9 cellular contexts compared by ENCODE assay signal in the genomic region with DNA sequence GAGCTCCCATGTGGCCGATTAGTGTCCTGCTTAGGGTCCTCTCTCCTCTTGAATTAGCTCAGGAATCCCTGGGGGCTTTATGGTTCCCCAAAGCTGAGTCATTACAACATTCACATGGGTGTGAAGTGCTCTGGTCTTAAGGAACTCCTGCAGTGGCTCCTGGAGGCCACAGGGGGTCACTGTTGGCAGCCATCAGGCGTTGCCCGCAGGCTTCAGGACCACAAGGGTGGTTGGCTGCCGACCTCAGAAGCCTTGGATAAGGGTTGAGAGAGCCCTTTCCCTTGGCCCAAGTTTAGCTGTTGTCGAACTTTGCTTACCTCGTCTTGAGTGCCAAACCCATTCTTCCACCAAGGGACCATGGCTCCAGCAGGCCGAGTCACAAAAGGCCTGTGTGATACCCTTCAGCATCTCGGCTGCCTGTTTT.
DNase-seq lines count a peak whose midpoint lies in the region; ATAC-seq, FAIRE-seq and TF ChIP-seq lines count a peak whose summit lies in the region.
"Had no signal": no experiment of that assay in that cellular context is flagged by ENCODE, and none has a peak within 500 bp of the region (broad histone marks: within the 10 kb centered on the region; RNA-seq: fewer than 3 reads in every experiment).

No MANE protein-coding gene starts in this region.

- DNase-seq in AG08395 (ENCODE audit: low spot score) (peak; percentile 16), GM12891 (ENCODE audit: insufficient read length, low spot score) (peak; percentile 41), HFFc6 (peak; percentile 30), M059J (ENCODE audit: low read depth) (peak; percentile 48), foreskin keratinocyte (peak in 1 of 2 donors; percentile 45), pancreas (no peak)
- peak; percentile 58 for DNase-seq in activated CD8-positive, alpha-beta T cell treated with anti-CD3 and anti-CD28 coated beads for 36 hours
- DNase-seq in central memory CD4-positive, alpha-beta T cell: no peak

- intact Hi-C loops in activated CD8-positive, alpha-beta T cell treated with anti-CD3 and anti-CD28 coated beads for 36 hours (cut with micrococcal nuclease): no loop called here
- intact Hi-C loops in pancreas (cut with DNase I): no loop called here

- TF ChIP-seq CTCF in HFFc6 (IDR thresholded peaks at IDR 0.05) (peak; percentile 79), foreskin keratinocyte (conservative IDR thresholded peaks at IDR 0.05) (peak; percentile 75), pancreas (IDR thresholded peaks at IDR 0.05) (peak in 3 of 4 donors; percentile 10 to 22 (median 21))
- TF ChIP-seq CTCF in activated CD8-positive, alpha-beta T cell treated with anti-CD3 and anti-CD28 coated beads for 36 hours (IDR thresholded peaks at IDR 0.05): peak; percentile 63

- WGBS in pancreas, 2 donors: 39 to 42% methylated on average over 8 of the region's 8 CpGs

- no peaks in the 10 kb centered on the region for H3K36me3 ChIP-seq in pancreas

- no peak overlapping the region for H3K4me3 Mint-ChIP-seq in HFFc6
- H3K4me3 Mint-ChIP-seq in activated CD8-positive, alpha-beta T cell treated with anti-CD3 and anti-CD28 coated beads for 36 hours: no peak overlapping the region
- H3K4me3 Mint-ChIP-seq: IgD-negative memory B cell had no signal

- H3K27me3 ChIP-seq in foreskin keratinocyte: no peaks in the 10 kb centered on the region
- H3K27me3 ChIP-seq in pancreas: no peaks in the 10 kb centered on the region

- H3K27ac ChIP-seq in foreskin keratinocyte: no peak overlapping the region
- H3K27ac ChIP-seq in pancreas: no peak overlapping the region

- H3K4me3 ChIP-seq in pancreas: no peak overlapping the region

- no peaks in the 10 kb centered on the region for H3K9me3 ChIP-seq in pancreas

- H3K27me3 Mint-ChIP-seq in HFFc6 (ENCODE audit: insufficient read depth): peaks cover 16% of the 10 kb centered on the region
- no peaks in the 10 kb centered on the region for H3K27me3 Mint-ChIP-seq in activated CD8-positive, alpha-beta T cell treated with anti-CD3 and anti-CD28 coated beads for 36 hours
- H3K27me3 Mint-ChIP-seq: IgD-negative memory B cell had no signal

- H3K4me1 Mint-ChIP-seq in HFFc6 (ENCODE audit: low read depth): no peaks in the 10 kb centered on the region
- H3K4me1 Mint-ChIP-seq in activated CD8-positive, alpha-beta T cell treated with anti-CD3 and anti-CD28 coated beads for 36 hours (ENCODE audit: low read depth): no peaks in the 10 kb centered on the region

- no peaks in the 10 kb centered on the region for H3K9me3 Mint-ChIP-seq in HFFc6
- no peaks in the 10 kb centered on the region for H3K9me3 Mint-ChIP-seq in activated CD8-positive, alpha-beta T cell treated with anti-CD3 and anti-CD28 coated beads for 36 hours
- H3K9me3 Mint-ChIP-seq: IgD-negative memory B cell had no signal

- H3K27ac Mint-ChIP-seq in HFFc6: no peak overlapping the region
- no peak overlapping the region for H3K27ac Mint-ChIP-seq in activated CD8-positive, alpha-beta T cell treated with anti-CD3 and anti-CD28 coated beads for 36 hours
- H3K27ac Mint-ChIP-seq: IgD-negative memory B cell had no signal

- no peak for TF ChIP-seq POLR2A in GM12891 (IDR thresholded peaks at IDR 0.05; ENCODE audit: low read depth, low read length)

- H3K4me1 ChIP-seq in foreskin keratinocyte: no peaks in the 10 kb centered on the region
- H3K4me1 ChIP-seq in pancreas: no peaks in the 10 kb centered on the region

- peak; percentile 90 for ATAC-seq in activated CD8-positive, alpha-beta T cell treated with anti-CD3 and anti-CD28 coated beads for 36 hours
- ATAC-seq in foreskin keratinocyte: peak; percentile 84
- peak in 3 of 4 donors; percentile 43 to 78 (median 71) for ATAC-seq in pancreas

- CTCF ChIA-PET in activated CD8-positive, alpha-beta T cell treated with anti-CD3 and anti-CD28 coated beads for 36 hours (lab: Charles Lee): interaction anchor here (0.7 to 3.4 kb wide), 12 partner anchors 11 to 212 kb away, joined by 3 to 17 read pairs (median 3); no protein-coding TSS in a partner anchor

- FAIRE-seq in GM12891 (lab: Jason Lieb, UNC): peak; percentile 60
- no peak for FAIRE-seq in pancreas (lab: Jason Lieb, UNC)

- POLR2A ChIA-PET in activated CD8-positive, alpha-beta T cell treated with anti-CD3 and anti-CD28 coated beads for 36 hours (lab: Charles Lee): no interaction called here

- no peaks in the 10 kb centered on the region for H3K36me3 Mint-ChIP-seq in HFFc6 (ENCODE audit: low read depth)
- no peaks in the 10 kb centered on the region for H3K36me3 Mint-ChIP-seq in activated CD8-positive, alpha-beta T cell treated with anti-CD3 and anti-CD28 coated beads for 36 hours (ENCODE audit: low read depth)
- H3K36me3 Mint-ChIP-seq: IgD-negative memory B cell had no signal

TF ChIP-seq in GM12891, 5 proteins besides CTCF, POLR2A, EP300 and RAD21:
- no peak for TF ChIP-seq SPI1 (IDR thresholded peaks at IDR 0.05; ENCODE audit: low read depth, low read length)
- TF ChIP-seq POLR2AphosphoS5 (IDR thresholded peaks at IDR 0.05; ENCODE audit: low read depth, low read length): no peak
- no peak for TF ChIP-seq TAF1 (IDR thresholded peaks at IDR 0.05; ENCODE audit: low read depth, low read length)
- no peak for TF ChIP-seq POU2F2 (IDR thresholded peaks at IDR 0.05; ENCODE audit: low read depth, low read length)
- TF ChIP-seq PAX5 (IDR thresholded peaks at IDR 0.05; ENCODE audit: insufficient read depth, low read length, severe bottlenecking): no peak

Comparison
In these comparisons a context has a peak if more than half of its experiments do, and no peak if none do; other contexts are left out.
1. DNase-seq: peak in AG08395 (single experiment), GM12891 (single experiment), HFFc6 (single experiment), M059J (single experiment) and activated CD8-positive, alpha-beta T cell treated with anti-CD3 and anti-CD28 coated beads for 36 hours (single experiment); none in pancreas (0 of 6) and central memory CD4-positive, alpha-beta T cell (single experiment).
2. CTCF ChIP-seq: peak in every context shown above with its lines; median percentile 79 in HFFc6; 75 in foreskin keratinocyte; 63 in activated CD8-positive, alpha-beta T cell treated with anti-CD3 and anti-CD28 coated beads for 36 hours; 21 in pancreas.
3. Peak in every context shown above with its lines, with median percentiles within 50 percentile points of each other: ATAC-seq.